ENCODE assay signal across 13 cellular contexts in the genomic region with DNA sequence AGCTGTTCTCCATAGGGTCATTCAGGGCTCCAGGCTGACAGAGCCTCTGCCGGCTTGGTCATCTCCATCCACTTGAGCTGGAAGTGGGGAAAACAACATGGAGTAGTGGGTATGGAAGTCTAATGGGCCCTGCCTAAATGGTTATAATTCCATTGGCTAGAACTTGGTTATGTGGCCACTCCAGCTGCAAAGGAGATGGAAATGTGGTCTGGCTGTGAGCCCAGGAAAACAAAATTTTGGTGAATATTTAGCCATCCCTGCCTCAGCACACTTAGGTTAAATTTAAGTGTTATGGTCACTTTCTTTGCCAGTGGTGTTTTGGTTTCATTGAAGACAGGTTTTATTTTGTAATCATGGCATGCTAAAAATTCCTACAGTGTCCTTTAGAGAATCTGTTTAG.
DNase-seq lines count a peak whose midpoint lies in the region; ATAC-seq and TF ChIP-seq lines count a peak whose summit lies in the region.
"Had no signal": no experiment of that assay in that cellular context is flagged by ENCODE, and none has a peak within 500 bp of the region (broad histone marks: within the 10 kb centered on the region; RNA-seq: fewer than 3 reads in every experiment).

No MANE protein-coding gene starts in this region.

- no peaks in the 10 kb centered on the region for H3F3A ChIP-seq in smooth muscle cell (ENCODE audit: low read depth)

- no peak for DNase-seq in right atrium auricular region (ENCODE audit: low spot score)
- no peak for DNase-seq in left cardiac atrium
- peak; percentile 20 for DNase-seq in brain microvascular endothelial cell
- DNase-seq in lower lobe of right lung = no peak
- DNase-seq in vagina (ENCODE audit: extremely low spot score in 2 of 2) = no peak
- no peak for DNase-seq in NCI-H2029 treated with DMSO at 0.1 percent for 48 hours (lab: John Stamatoyannopoulos, UW)
- no peak for DNase-seq in smooth muscle cell (lab: John Stamatoyannopoulos, UW; ENCODE audit: unreplicated experiment)
- no peak for DNase-seq in CD14-positive monocyte (ENCODE audit: low spot score)
- DNase-seq: activated CD8-positive, alpha-beta memory T cell treated with anti-CD3 and anti-CD28 coated beads, Interleukin-2, amount 50 U/mL, for 4 hours; CD8-positive, alpha-beta memory T cell; cortex of kidney; NCI-H2029; PC-3 had no signal

- peaks cover 49% of the 10 kb centered on the region for H4K20me1 ChIP-seq in smooth muscle cell (ENCODE audit: low read depth)

- H3K4me3 Mint-ChIP-seq in CD14-positive monocyte = no peak overlapping the region

- H3K9ac ChIP-seq in smooth muscle cell (ENCODE audit: low read depth) = no peak overlapping the region

- H3K4me1 ChIP-seq in right atrium auricular region (peaks cover 0 to 63% of the 10 kb centered on the region in 2 donors), lower lobe of right lung (peaks cover 41% of the 10 kb centered on the region), vagina (peaks cover 46% of the 10 kb centered on the region), smooth muscle cell (ENCODE audit: low read depth) (no peaks in the 10 kb centered on the region)

- H3K36me3 Mint-ChIP-seq in CD14-positive monocyte = peaks cover 67 to 80% of the 10 kb centered on the region in 2 donors

- H3K4me3 ChIP-seq in right atrium auricular region (no peak overlapping the region), brain microvascular endothelial cell (ENCODE audit: low read depth, low read length) (no peak overlapping the region), lower lobe of right lung (no peak overlapping the region), vagina (no peak overlapping the region), smooth muscle cell (no peak overlapping the region)

- H3K79me2 ChIP-seq in smooth muscle cell (ENCODE audit: low read depth) = peaks cover 5% of the 10 kb centered on the region

- no peaks in the 10 kb centered on the region for H3K27me3 Mint-ChIP-seq in CD14-positive monocyte (ENCODE audit: low read depth in 3 of 3)
- H3K27me3 Mint-ChIP-seq: CD8-positive, alpha-beta memory T cell had no signal

- H3K27me3 ChIP-seq in right atrium auricular region (no peaks in the 10 kb centered on the region), brain microvascular endothelial cell (replicated peaks) (no peaks in the 10 kb centered on the region), lower lobe of right lung (ENCODE audit: low read depth) (no peaks in the 10 kb centered on the region), vagina (no peaks in the 10 kb centered on the region), smooth muscle cell (ENCODE audit: low read depth) (no peaks in the 10 kb centered on the region)

- H3K27ac ChIP-seq in right atrium auricular region (peak overlapping the region; percentile 61 to 73), brain microvascular endothelial cell (no peak overlapping the region), lower lobe of right lung (peak overlapping the region; percentile 34), vagina (peak overlapping the region; percentile 58), smooth muscle cell (ENCODE audit: low read depth) (no peak overlapping the region)

- H3K9me3 Mint-ChIP-seq in CD14-positive monocyte = peaks cover 0 to 2% (median 0%) of the 10 kb centered on the region in 7 donors
- H3K9me3 Mint-ChIP-seq: CD8-positive, alpha-beta memory T cell had no signal

- WGBS in smooth muscle cell (ENCODE audit: low lambda C conversion rate) = 96% methylated on average over 1 of the region's 1 CpG

- H2AFZ ChIP-seq in smooth muscle cell (ENCODE audit: low read depth) = no peak overlapping the region

- TF ChIP-seq CTCF in right atrium auricular region (IDR thresholded peaks at IDR 0.05) (no peak), brain microvascular endothelial cell (IDR thresholded peaks at IDR 0.05; ENCODE audit: low read depth, low read length, missing control alignments) (no peak), lower lobe of right lung (IDR thresholded peaks at IDR 0.05) (no peak), vagina (IDR thresholded peaks at IDR 0.05) (no peak), smooth muscle cell (IDR thresholded peaks at IDR 0.05; ENCODE audit: borderline replicate concordance, insufficient read depth, poor library complexity, severe bottlenecking) (no peak), CD14-positive monocyte (IDR thresholded peaks at IDR 0.05) (no peak)

- no peaks in the 10 kb centered on the region for H3K9me3 ChIP-seq in right atrium auricular region
- H3K9me3 ChIP-seq in lower lobe of right lung = no peaks in the 10 kb centered on the region
- H3K9me3 ChIP-seq in vagina = no peaks in the 10 kb centered on the region
- H3K9me3 ChIP-seq in smooth muscle cell (replicated peaks; ENCODE audit: low read depth) = no peaks in the 10 kb centered on the region

- H3K4me1 Mint-ChIP-seq in CD14-positive monocyte = peaks cover 37% of the 10 kb centered on the region

- in situ Hi-C loops in brain microvascular endothelial cell (cut with HindIII; ENCODE audit: low pct_ligation_motif_present, low sequenced_read_pairs) = no loop called here

- intact Hi-C loops in left cardiac atrium (cut with DNase I) (no loop called here), lower lobe of right lung (cut with DNase I) (no loop called here), vagina (cut with DNase I) (no loop called here), CD14-positive monocyte (cut with micrococcal nuclease) (no loop called here)

- H3K36me3 ChIP-seq in right atrium auricular region = peaks cover 9% of the 10 kb centered on the region
- no peaks in the 10 kb centered on the region for H3K36me3 ChIP-seq in brain microvascular endothelial cell (replicated peaks)
- H3K36me3 ChIP-seq in lower lobe of right lung = peaks cover 43% of the 10 kb centered on the region
- H3K36me3 ChIP-seq in vagina = no peaks in the 10 kb centered on the region
- H3K36me3 ChIP-seq in smooth muscle cell (ENCODE audit: low read depth) = no peaks in the 10 kb centered on the region

- H3K27ac Mint-ChIP-seq in CD14-positive monocyte = peak overlapping the region in 2 of 7 donors; percentile 34 to 85

- ATAC-seq in left cardiac atrium (no peak), lower lobe of right lung (no peak)
- ATAC-seq: PC-3 had no signal

- TF ChIP-seq POLR2A in vagina (IDR thresholded peaks at IDR 0.05) = no peak

- H3K4me2 ChIP-seq in smooth muscle cell = no peak overlapping the region

Comparison
In these comparisons a context has a peak if more than half of its experiments do, and no peak if none do; other contexts are left out.
1. H3K27ac ChIP-seq: peak in right atrium auricular region (2 of 2), lower lobe of right lung (single experiment) and vagina (single experiment); none in brain microvascular endothelial cell (single experiment) and smooth muscle cell (single experiment).